In genomic region chr9:136859821-136860269, GRCh38 we compare ENCODE assay signal across 12 cellular contexts. TPM values are rescaled to one million over a fixed set of nuclear protein-coding genes. Genes with fewer than 3 reads are reported as not detected.
DNase-seq lines count a peak whose midpoint lies in the region; ATAC-seq, FAIRE-seq and TF ChIP-seq lines count a peak whose summit lies in the region.
"Had no signal": no experiment of that assay in that cellular context is flagged by ENCODE, and none has a peak within 500 bp of the region (broad histone marks: within the 10 kb centered on the region; RNA-seq: fewer than 3 reads in every experiment).

No MANE protein-coding gene starts in this region.

- intact Hi-C loops in stomach (cut with DNase I; ENCODE audit: low total_unique reads): loop anchor here (10.0 kb wide), 1 partner anchor 85 kb away; the partner anchor contains the start of genes C8G and FBXW5

- no peak for TF ChIP-seq EP300 in stomach (IDR thresholded peaks at IDR 0.05)

- peaks cover 6% of the 10 kb centered on the region for H3K4me1 Mint-ChIP-seq in activated T-cell treated with anti-CD3 and anti-CD28 coated beads, Interleukin-2, amount 50 U/mL, for 4 hours (ENCODE audit: low read depth)

- peak; percentile 16 for DNase-seq in activated T-cell treated with anti-CD3 and anti-CD28 coated beads, Interleukin-2, amount 50 U/mL, for 1 hour
- DNase-seq in activated T-cell treated with anti-CD3 and anti-CD28 coated beads, Interleukin-2, amount 50 U/mL, for 4 hours: no peak
- peak; percentile 5 for DNase-seq in hepatocyte (ENCODE audit: low spot score)
- no peak for DNase-seq in stomach
- no peak for DNase-seq in occipital lobe (lab: John Stamatoyannopoulos, UW)
- no peak for DNase-seq in RCC 7860 (ENCODE audit: low spot score)
- DNase-seq: NCI-H1694, NCI-H526 treated with DMSO at 0.1 percent for 48 hours, trophoblast cell had no signal

- H3K36me3 Mint-ChIP-seq in activated T-cell treated with anti-CD3 and anti-CD28 coated beads, Interleukin-2, amount 50 U/mL, for 4 hours (ENCODE audit: insufficient read depth): peaks cover 6% of the 10 kb centered on the region
- H3K36me3 Mint-ChIP-seq: activated naive CD8-positive, alpha-beta T cell had no signal

- no peak overlapping the region for H3K4me3 Mint-ChIP-seq in activated T-cell treated with anti-CD3 and anti-CD28 coated beads, Interleukin-2, amount 50 U/mL, for 4 hours
- H3K4me3 Mint-ChIP-seq: activated naive CD8-positive, alpha-beta T cell had no signal

- H3K9me3 Mint-ChIP-seq in activated T-cell treated with anti-CD3 and anti-CD28 coated beads, Interleukin-2, amount 50 U/mL, for 4 hours: no peaks in the 10 kb centered on the region

- no peak for TF ChIP-seq CTCF in hepatocyte (IDR thresholded peaks at IDR 0.05; ENCODE audit: poor library complexity)
- no peak for TF ChIP-seq CTCF in stomach (IDR thresholded peaks at IDR 0.05)

- H4K20me1 ChIP-seq in hepatocyte (ENCODE audit: insufficient read depth, poor library complexity, severe bottlenecking): peaks cover 9% of the 10 kb centered on the region

- peaks cover 19% of the 10 kb centered on the region for H3K4me1 ChIP-seq in hepatocyte (ENCODE audit: insufficient read depth)
- H3K4me1 ChIP-seq in stomach: peaks cover 50 to 86% (median 81%) of the 10 kb centered on the region in 4 donors

- H3K36me3 ChIP-seq in hepatocyte (replicated peaks; ENCODE audit: insufficient read depth, low read depth): no peaks in the 10 kb centered on the region
- peaks cover 34 to 44% (median 39%) of the 10 kb centered on the region in 4 donors for H3K36me3 ChIP-seq in stomach

- no peak overlapping the region for H3K4me3 ChIP-seq in hepatocyte
- H3K4me3 ChIP-seq in stomach: peak overlapping the region in 1 of 4 donors; percentile 13

- H3K79me2 ChIP-seq in hepatocyte: peaks cover 17% of the 10 kb centered on the region

- TF ChIP-seq POLR2A in stomach (IDR thresholded peaks at IDR 0.05): no peak

- H3K9me3 ChIP-seq in hepatocyte (ENCODE audit: low read depth): no peaks in the 10 kb centered on the region
- no peaks in the 10 kb centered on the region for H3K9me3 ChIP-seq in stomach

- H3K27ac ChIP-seq in hepatocyte (peak overlapping the region; percentile 69), stomach (peak overlapping the region; percentile 76 to 90 (median 81))

- no peak for ATAC-seq in activated T-cell treated with anti-CD3 and anti-CD28 coated beads, Interleukin-2, amount 50 U/mL, for 4 hours

- peak overlapping the region; percentile 27 for H3K4me2 ChIP-seq in hepatocyte

- no peaks in the 10 kb centered on the region for H3K9me2 ChIP-seq in hepatocyte (replicated peaks; ENCODE audit: insufficient read depth)

- 82% methylated on average over 9 of the region's 12 CpGs for WGBS in hepatocyte (ENCODE audit: low lambda C conversion rate, missing lambda C conversion rate)
- WGBS in stomach, 5 donors: 43 to 66% (median 52%) methylated on average over 7 to 12 of the region's 12 CpGs; no CpG with 5 or more reads in 1 of the 5 donors

- H2AFZ ChIP-seq in hepatocyte: no peak overlapping the region

- H3K27me3 ChIP-seq in hepatocyte: no peaks in the 10 kb centered on the region
- H3K27me3 ChIP-seq in stomach: no peaks in the 10 kb centered on the region

- H3K27me3 Mint-ChIP-seq in activated T-cell treated with anti-CD3 and anti-CD28 coated beads, Interleukin-2, amount 50 U/mL, for 4 hours (ENCODE audit: low read depth): no peaks in the 10 kb centered on the region
- H3K27me3 Mint-ChIP-seq: activated naive CD8-positive, alpha-beta T cell had no signal

- FAIRE-seq in RCC 7860 (lab: Jason Lieb, UNC): no peak
- FAIRE-seq: A204.1, colon had no signal

RNA-seq across cellular contexts. Expression of gene EDF1, which starts 6.3 kb away (rescaled TPM):
- 100 to 1,000 TPM; 330 to 366 (median 351) TPM for total RNA-seq in activated T-cell treated with anti-CD3 and anti-CD28 coated beads, Interleukin-2, amount 50 U/mL, for 4 hours
- total RNA-seq in hepatocyte (318 and 372 TPM in 2 replicates), stomach (100 to 1,000 TPM; 132 to 229 (median 208) TPM), occipital lobe (96.2 TPM)
- polyA plus RNA-seq in hepatocyte (508 and 568 TPM in 2 replicates), stomach (100 to 1,000 TPM; 572 to 798 (median 789) TPM)

RNA-seq across cellular contexts. Expression of gene MAMDC4, which starts 7.7 kb away (rescaled TPM):
- 10 to 100 TPM; 10.7 to 13.9 (median 11.0) TPM for total RNA-seq in activated T-cell treated with anti-CD3 and anti-CD28 coated beads, Interleukin-2, amount 50 U/mL, for 4 hours
- total RNA-seq in hepatocyte (7.9 and 8.5 TPM in 2 replicates), stomach (100 to 1,000 TPM in 1 of 5 donors, 1 to 10 TPM in 4; 1.8 to 317 (median 5.8) TPM), occipital lobe (2.5 TPM)
- polyA plus RNA-seq in hepatocyte (12.7 and 16.9 TPM in 2 replicates), stomach (10 to 100 TPM in 1 of 3 donors, 1 to 10 TPM in 2; 1.1 to 11.2 (median 3.1) TPM)

RNA-seq across cellular contexts. Expression of gene PHPT1, which starts 10.6 kb away (rescaled TPM):
- total RNA-seq in activated T-cell treated with anti-CD3 and anti-CD28 coated beads, Interleukin-2, amount 50 U/mL, for 4 hours: 100 to 1,000 TPM; 112 to 120 (median 119) TPM
- total RNA-seq in hepatocyte (101 and 111 TPM in 2 replicates), stomach (10 to 100 TPM; 31.5 to 45.5 (median 38.8) TPM), occipital lobe (76.9 TPM)
- polyA plus RNA-seq in hepatocyte (384 and 390 TPM in 2 replicates), stomach (100 to 1,000 TPM; 151 to 168 (median 156) TPM)

RNA-seq across cellular contexts. Expression of gene AJM1, which starts 17.6 kb away (rescaled TPM):
- 1 to 10 TPM; 1.5 to 2.2 (median 1.7) TPM for total RNA-seq in activated T-cell treated with anti-CD3 and anti-CD28 coated beads, Interleukin-2, amount 50 U/mL, for 4 hours
- 2.0 and 3.0 TPM in 2 replicates for total RNA-seq in hepatocyte
- polyA plus RNA-seq in hepatocyte: 7.2 and 7.7 TPM in 2 replicates
- 10 to 100 TPM in 2 of 5 donors, 1 to 10 TPM in 3; 1.4 to 37.4 (median 9.3) TPM for total RNA-seq in stomach
- polyA plus RNA-seq in stomach: 1 to 10 TPM in 2 of 3 donors, under 1 TPM in 1; 0.46 to 3.3 (median 1.5) TPM
- total RNA-seq in occipital lobe: 0.94 TPM

RNA-seq across cellular contexts. Expression of gene TRAF2, which starts 26.5 kb away (rescaled TPM):
- 10 to 100 TPM; 64.3 to 73.4 (median 68.8) TPM for total RNA-seq in activated T-cell treated with anti-CD3 and anti-CD28 coated beads, Interleukin-2, amount 50 U/mL, for 4 hours
- 7.6 TPM in 2 replicates for total RNA-seq in hepatocyte
- polyA plus RNA-seq in hepatocyte: 12.4 and 12.6 TPM in 2 replicates
- total RNA-seq in stomach: 100 to 1,000 TPM in 1 of 5 donors, 10 to 100 TPM in 2, 1 to 10 TPM in 2; 5.5 to 248 (median 12.8) TPM
- 10 to 100 TPM; 10.0 to 12.1 (median 11.3) TPM for polyA plus RNA-seq in stomach
- total RNA-seq in occipital lobe: 8.9 TPM

Comparison
In these comparisons a context has a peak if more than half of its experiments do, and no peak if none do; other contexts are left out.
1. DNase-seq: peak in activated T-cell treated with anti-CD3 and anti-CD28 coated beads, Interleukin-2, amount 50 U/mL, for 1 hour (single experiment) and hepatocyte (single experiment); none in activated T-cell treated with anti-CD3 and anti-CD28 coated beads, Interleukin-2, amount 50 U/mL, for 4 hours (single experiment), stomach (single experiment), occipital lobe (single experiment) and RCC 7860 (single experiment).